Comparison of ENCODE assay signal across 8 cellular contexts in genomic region chr4:148442830-148443549, GRCh38. TPM values are rescaled to one million over a fixed set of nuclear protein-coding genes. Genes with fewer than 3 reads are reported as not detected.
DNase-seq lines count a peak whose midpoint lies in the region; ATAC-seq and TF ChIP-seq lines count a peak whose summit lies in the region.

No MANE protein-coding gene starts in this region.

- ATAC-seq in HG03103 (IDR thresholded peaks at IDR 0.05; ENCODE audit: low read depth, unreplicated experiment) (peak; percentile 7), Right ventricle myocardium superior (ENCODE audit: poor library complexity) (peak; percentile 1), GM18858 (IDR thresholded peaks at IDR 0.05; ENCODE audit: unreplicated experiment) (no peak)
- peak; percentile 4 for ATAC-seq in activated CD8-positive, alpha-beta T cell treated with anti-CD3 and anti-CD28 coated beads for 36 hours

- WGBS in prostate gland, result under 1% methylated on average over 31 of the region's 31 CpGs

- peaks cover 56% of the 10 kb centered on the region for H3K27me3 Mint-ChIP-seq in activated CD4-positive, alpha-beta T cell treated with anti-CD3 and anti-CD28 coated beads, Interleukin-2, amount 10 ng/mL, durations not matched to agents 24 days and 14 days
- H3K27me3 Mint-ChIP-seq in activated CD8-positive, alpha-beta T cell treated with anti-CD3 and anti-CD28 coated beads for 36 hours, result peaks cover 2% of the 10 kb centered on the region

- peak overlapping the region; percentile 77 to 89 for H3K4me3 ChIP-seq in prostate gland

- H3K4me1 Mint-ChIP-seq in activated CD4-positive, alpha-beta T cell treated with anti-CD3 and anti-CD28 coated beads, Interleukin-2, amount 10 ng/mL, durations not matched to agents 24 days and 14 days, result peaks cover 27% of the 10 kb centered on the region
- H3K4me1 Mint-ChIP-seq in activated CD8-positive, alpha-beta T cell treated with anti-CD3 and anti-CD28 coated beads for 36 hours (ENCODE audit: low read depth), result peaks cover 47% of the 10 kb centered on the region

- H3K4me3 Mint-ChIP-seq in activated CD4-positive, alpha-beta T cell treated with anti-CD3 and anti-CD28 coated beads, Interleukin-2, amount 10 ng/mL, durations not matched to agents 24 days and 14 days, result peak overlapping the region; percentile 91
- peak overlapping the region; percentile 94 for H3K4me3 Mint-ChIP-seq in activated CD8-positive, alpha-beta T cell treated with anti-CD3 and anti-CD28 coated beads for 36 hours

- peak overlapping the region; percentile 86 to 88 for H3K27ac ChIP-seq in prostate gland

- no peaks in the 10 kb centered on the region for H3K9me3 ChIP-seq in prostate gland

- H3K27ac Mint-ChIP-seq in activated CD4-positive, alpha-beta T cell treated with anti-CD3 and anti-CD28 coated beads, Interleukin-2, amount 10 ng/mL, durations not matched to agents 24 days and 14 days, result peak overlapping the region; percentile 76
- H3K27ac Mint-ChIP-seq in activated CD8-positive, alpha-beta T cell treated with anti-CD3 and anti-CD28 coated beads for 36 hours, result peak overlapping the region; percentile 94

- H3K36me3 ChIP-seq in prostate gland, result no peaks in the 10 kb centered on the region

- H3K4me1 ChIP-seq in prostate gland (replicated peaks), result no peaks in the 10 kb centered on the region

- H3K36me3 Mint-ChIP-seq in activated CD4-positive, alpha-beta T cell treated with anti-CD3 and anti-CD28 coated beads, Interleukin-2, amount 10 ng/mL, durations not matched to agents 24 days and 14 days (ENCODE audit: low read depth), result no peaks in the 10 kb centered on the region
- no peaks in the 10 kb centered on the region for H3K36me3 Mint-ChIP-seq in activated CD8-positive, alpha-beta T cell treated with anti-CD3 and anti-CD28 coated beads for 36 hours (ENCODE audit: low read depth)

- POLR2A ChIA-PET in activated CD8-positive, alpha-beta T cell treated with anti-CD3 and anti-CD28 coated beads for 36 hours (lab: Charles Lee), result interaction anchor here (0.6 to 2.3 kb wide), 9 partner anchors 10 to 390 kb away, joined by 3 to 9 read pairs (median 3); no protein-coding TSS in a partner anchor

- CTCF ChIA-PET in activated CD8-positive, alpha-beta T cell treated with anti-CD3 and anti-CD28 coated beads for 36 hours (lab: Charles Lee), result no interaction called here

- H3K9me3 Mint-ChIP-seq in activated CD4-positive, alpha-beta T cell treated with anti-CD3 and anti-CD28 coated beads, Interleukin-2, amount 10 ng/mL, durations not matched to agents 24 days and 14 days, result no peaks in the 10 kb centered on the region
- no peaks in the 10 kb centered on the region for H3K9me3 Mint-ChIP-seq in activated CD8-positive, alpha-beta T cell treated with anti-CD3 and anti-CD28 coated beads for 36 hours

- no peak for TF ChIP-seq POLR2A in prostate gland (IDR thresholded peaks at IDR 0.05)

- H3K27me3 ChIP-seq in prostate gland (replicated peaks; ENCODE audit: insufficient read depth), result no peaks in the 10 kb centered on the region

- intact Hi-C loops in activated CD4-positive, alpha-beta T cell treated with anti-CD3 and anti-CD28 coated beads, Interleukin-2, amount 10 ng/mL, durations not matched to agents 24 days and 14 days (cut with micrococcal nuclease), result loop anchor here (1.0 to 10.0 kb wide), 5 partner anchors 386 to 826 kb away; partner anchors contain the start of genes ARHGAP10, PRMT9 and TMEM184C
- intact Hi-C loops in activated CD8-positive, alpha-beta T cell treated with anti-CD3 and anti-CD28 coated beads for 36 hours (cut with micrococcal nuclease), result loop anchor here (5.0 to 10.0 kb wide), 2 partner anchors 68 to 386 kb away; no protein-coding TSS in a partner anchor
- intact Hi-C loops in Right ventricle myocardium superior (cut with DNase I), result loop anchor here (10.0 kb wide), 2 partner anchors 158 to 418 kb away; no protein-coding TSS in a partner anchor
- intact Hi-C loops in prostate gland (cut with DNase I), result no loop called here

- TF ChIP-seq CTCF in activated CD8-positive, alpha-beta T cell treated with anti-CD3 and anti-CD28 coated beads for 36 hours (IDR thresholded peaks at IDR 0.05), result no peak
- TF ChIP-seq CTCF in prostate gland (IDR thresholded peaks at IDR 0.05), result no peak

- no peak for DNase-seq in activated CD4-positive, alpha-beta T cell treated with anti-CD3 and anti-CD28 coated beads, Interleukin-2, amount 10 ng/mL, durations not matched to agents 24 days and 14 days
- DNase-seq in activated CD4-positive, alpha-beta T cell treated with anti-CD3 and anti-CD28 coated beads, Interleukin-2, amount 50 U/mL, for 1 hour, result no peak
- DNase-seq in activated CD8-positive, alpha-beta T cell treated with anti-CD3 and anti-CD28 coated beads for 36 hours, result no peak
- DNase-seq in Right ventricle myocardium superior (peak; percentile 50), prostate gland (ENCODE audit: low spot score) (no peak), NCI-H1105 treated with DMSO at 0.1 percent for 48 hours (lab: John Stamatoyannopoulos, UW) (no peak)

RNA-seq across cellular contexts. Expression of gene NR3C2, which starts 0.8 kb away (rescaled TPM):
- 0.14 and 0.28 TPM in 2 replicates for total RNA-seq in activated CD4-positive, alpha-beta T cell treated with anti-CD3 and anti-CD28 coated beads, Interleukin-2, amount 10 ng/mL, durations not matched to agents 24 days and 14 days
- 1 to 10 TPM; 6.1 to 6.4 TPM for total RNA-seq in activated CD8-positive, alpha-beta T cell treated with anti-CD3 and anti-CD28 coated beads for 36 hours
- total RNA-seq in Right ventricle myocardium superior (24.7 TPM), prostate gland (10 to 100 TPM; 14.6 to 17.4 TPM)
